7 cellular contexts compared by ENCODE assay signal in the genomic region with DNA sequence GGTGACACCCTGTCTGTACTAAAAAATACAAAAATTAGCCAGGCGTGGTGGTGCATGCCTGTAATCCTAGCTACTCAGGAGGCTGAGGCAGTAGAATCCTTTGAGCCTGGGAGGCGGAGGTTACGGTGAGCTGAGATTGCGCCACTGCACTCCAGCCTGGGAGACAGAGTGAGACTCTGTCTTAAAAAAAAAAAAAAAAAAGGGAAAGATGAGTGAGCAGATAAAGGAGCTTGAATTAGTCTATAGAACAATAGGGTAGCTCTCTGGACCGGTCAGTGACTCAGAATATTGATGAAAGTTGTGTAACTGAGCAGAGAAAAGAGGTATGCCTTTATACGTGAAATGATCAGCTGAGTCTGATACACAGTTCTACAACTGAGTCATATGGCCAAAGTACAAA.
DNase-seq lines count a peak whose midpoint lies in the region; ATAC-seq, FAIRE-seq and TF ChIP-seq lines count a peak whose summit lies in the region.
"Not testable (repeated sequence)": the region's sequence is repeated elsewhere in the genome, so short reads cannot be mapped to it uniquely, and the experiment has no call there.

No MANE protein-coding gene starts in this region.

- H3K9me3 ChIP-seq in RWPE2 (ENCODE audit: severe bottlenecking); HepG2 (ENCODE audit: low read length); sigmoid colon: not testable (repeated sequence)

- not testable (repeated sequence) for TF ChIP-seq CTCF in RWPE2 (IDR thresholded peaks at IDR 0.05; ENCODE audit: poor library complexity, severe bottlenecking); MCF 10A (IDR thresholded peaks at IDR 0.05; ENCODE audit: unreplicated experiment); epithelial cell of proximal tubule (conservative IDR thresholded peaks at IDR 0.05; ENCODE audit: low read depth, low read length); HepG2 (CRISPR knock-in tag; IDR thresholded peaks at IDR 0.05); sigmoid colon (IDR thresholded peaks at IDR 0.05)

- not testable (repeated sequence) for TF ChIP-seq POLR2A in HepG2 (IDR thresholded peaks at IDR 0.05; ENCODE audit: insufficient read depth in 1 of 2, low read depth in 2 of 2, low read length in 2 of 2); sigmoid colon (IDR thresholded peaks at IDR 0.05)

- intact Hi-C loops in MCF 10A (cut with micrococcal nuclease); HepG2 (cut with micrococcal nuclease; ENCODE audit: unreplicated experiment): not testable (repeated sequence)
- intact Hi-C loops in Right ventricle myocardium inferior (cut with DNase I) (loop anchor here (2.0 kb wide), 1 partner anchor 95 kb away; a partner anchor contains a TSS), sigmoid colon (cut with DNase I) (loop anchor here (5.0 kb wide), 1 partner anchor 95 kb away; a partner anchor contains a TSS)

- BruUV-seq in MCF 10A (replicated peaks; lab: Mats Ljungman, UMichigan); HepG2 (replicated peaks; lab: Mats Ljungman, UMichigan): not testable (repeated sequence)

- H3K4me1 ChIP-seq in RWPE2 (ENCODE audit: insufficient read depth, poor library complexity, severe bottlenecking) = peaks cover 12% of the 10 kb centered on the region
- H3K4me1 ChIP-seq in HepG2 (ENCODE audit: insufficient read depth, low read length) = not testable (repeated sequence)
- H3K4me1 ChIP-seq in sigmoid colon = peaks cover 0 to 60% (median 34%) of the 10 kb centered on the region in 4 donors

- TF ChIP-seq RAD21 in HepG2 (CRISPR knock-in tag; IDR thresholded peaks at IDR 0.05) = not testable (repeated sequence)

- H3K4me3 ChIP-seq in RWPE2 (ENCODE audit: severe bottlenecking); epithelial cell of proximal tubule (ENCODE audit: low read depth, low read length); HepG2 (replicated peaks in 1 of 3; ENCODE audit: insufficient read depth in 1 of 3, low read depth in 2 of 3, low read length in 3 of 3); sigmoid colon: not testable (repeated sequence)

- H3K27me3 Mint-ChIP-seq in MCF 10A (ENCODE audit: insufficient read depth, unreplicated experiment) = not testable (repeated sequence)

- not testable (repeated sequence) for H3K27me3 ChIP-seq in RWPE2 (ENCODE audit: insufficient read depth, poor library complexity, severe bottlenecking); HepG2 (ENCODE audit: control insufficient read depth in 1 of 2, insufficient read depth in 2 of 2, low read length in 2 of 2); sigmoid colon

- in situ Hi-C loops in HepG2 (cut with HindIII; ENCODE audit: extremely low pct_ligation_motif_present, low pct_unique_long_range_greater_than_20kb) = not testable (repeated sequence)

- H3K4me2 ChIP-seq in HepG2 (ENCODE audit: low read depth, low read length) = not testable (repeated sequence)

- H3K27ac Mint-ChIP-seq in MCF 10A (ENCODE audit: low read depth, unreplicated experiment) = peak overlapping the region; percentile 44

- peaks cover 65% of the 10 kb centered on the region for H3K36me3 ChIP-seq in RWPE2 (ENCODE audit: low read depth)
- H3K36me3 ChIP-seq in HepG2 (replicated peaks in 1 of 2; ENCODE audit: control insufficient read depth in 1 of 2, insufficient read depth in 2 of 2, low read length in 2 of 2); sigmoid colon: not testable (repeated sequence)

- not testable (repeated sequence) for H4K20me1 ChIP-seq in HepG2 (ENCODE audit: insufficient read depth, low read length)

- peaks cover 24% of the 10 kb centered on the region for H3K36me3 Mint-ChIP-seq in MCF 10A (ENCODE audit: insufficient read depth, unreplicated experiment)

- TF ChIP-seq EP300 in HepG2 (IDR thresholded peaks at IDR 0.05; ENCODE audit: low read depth in 2 of 2, low read length in 2 of 2) = peak in 1 of 2 experiments; percentile 56; a peak in 2 of 4 replicates
- not testable (repeated sequence) for TF ChIP-seq EP300 in HepG2 (CRISPR knock-in tag; IDR thresholded peaks at IDR 0.05; ENCODE audit: borderline replicate concordance); sigmoid colon (IDR thresholded peaks at IDR 0.05)

- CTCF ChIA-PET in MCF 10A (lab: Yijun Ruan, JAX) = interaction anchor here (0.6 to 0.8 kb wide), 4 partner anchors 9 to 862 kb away, joined by 3 to 4 read pairs (median 3); no protein-coding TSS in a partner anchor
- CTCF ChIA-PET in HepG2 (lab: Yijun Ruan, JAX; ENCODE audit: low intra/inter-chr PET ratio, low total read pairs) = not testable (repeated sequence)

- H3K9me3 Mint-ChIP-seq in MCF 10A (ENCODE audit: unreplicated experiment) = not testable (repeated sequence)

- not testable (repeated sequence) for H3K79me2 ChIP-seq in HepG2 (ENCODE audit: insufficient read depth, low read length)

- H3K9ac ChIP-seq in HepG2 (ENCODE audit: insufficient read depth, low read depth, low read length) = not testable (repeated sequence)

- FAIRE-seq in HepG2 (lab: Jason Lieb, UNC) = not testable (repeated sequence)

- not testable (repeated sequence) for H2AFZ ChIP-seq in HepG2 (ENCODE audit: low read length)

- POLR2A ChIA-PET in MCF 10A (lab: Yijun Ruan, JAX) = interaction anchor here (0.6 to 1.4 kb wide), 3 partner anchors 31 to 266 kb away, joined by 3 to 4 read pairs (median 3); no protein-coding TSS in a partner anchor
- POLR2A ChIA-PET in HepG2 (lab: Yijun Ruan, JAX) = not testable (repeated sequence)

- ATAC-seq in RWPE2 (ENCODE audit: low read depth) = peak; percentile 78
- peak; percentile 31 for ATAC-seq in Right ventricle myocardium inferior
- ATAC-seq in HepG2 = peak; percentile 77

- DNase-seq in HPDE6-E6E7 (ENCODE audit: extremely low spot score) = peak; percentile 31
- not testable (repeated sequence) for DNase-seq in RWPE2 (ENCODE audit: low spot score); Right ventricle myocardium inferior (ENCODE audit: missing footprints); sigmoid colon
- DNase-seq in MCF 10A (ENCODE audit: unreplicated experiment) = peak; percentile 66
- DNase-seq in epithelial cell of proximal tubule (ENCODE audit: low read depth) = peak; percentile 70
- DNase-seq in HepG2 (ENCODE audit: low spot score) = peak; percentile 61

- H3K4me1 Mint-ChIP-seq in MCF 10A (ENCODE audit: insufficient read depth, unreplicated experiment) = peaks cover 12% of the 10 kb centered on the region

- WGBS in HepG2 (ENCODE audit: low lambda C conversion rate) = 65% methylated on average over 6 of the region's 6 CpGs
- 93 to 94% methylated on average over 6 of the region's 6 CpGs for WGBS in sigmoid colon, 2 donors

- H3K4me3 Mint-ChIP-seq in MCF 10A (ENCODE audit: unreplicated experiment) = not testable (repeated sequence)

- H3K27ac ChIP-seq in RWPE2 (ENCODE audit: poor library complexity, severe bottlenecking); HepG2 (ENCODE audit: extremely low read length, insufficient read depth, low read length): not testable (repeated sequence)
- H3K27ac ChIP-seq in sigmoid colon = peak overlapping the region; percentile 47 to 83 (median 76)

TF ChIP-seq in HepG2, 621 proteins besides CTCF, POLR2A, EP300 and RAD21 (continues in another document):
- TF ChIP-seq, protein P1, sequence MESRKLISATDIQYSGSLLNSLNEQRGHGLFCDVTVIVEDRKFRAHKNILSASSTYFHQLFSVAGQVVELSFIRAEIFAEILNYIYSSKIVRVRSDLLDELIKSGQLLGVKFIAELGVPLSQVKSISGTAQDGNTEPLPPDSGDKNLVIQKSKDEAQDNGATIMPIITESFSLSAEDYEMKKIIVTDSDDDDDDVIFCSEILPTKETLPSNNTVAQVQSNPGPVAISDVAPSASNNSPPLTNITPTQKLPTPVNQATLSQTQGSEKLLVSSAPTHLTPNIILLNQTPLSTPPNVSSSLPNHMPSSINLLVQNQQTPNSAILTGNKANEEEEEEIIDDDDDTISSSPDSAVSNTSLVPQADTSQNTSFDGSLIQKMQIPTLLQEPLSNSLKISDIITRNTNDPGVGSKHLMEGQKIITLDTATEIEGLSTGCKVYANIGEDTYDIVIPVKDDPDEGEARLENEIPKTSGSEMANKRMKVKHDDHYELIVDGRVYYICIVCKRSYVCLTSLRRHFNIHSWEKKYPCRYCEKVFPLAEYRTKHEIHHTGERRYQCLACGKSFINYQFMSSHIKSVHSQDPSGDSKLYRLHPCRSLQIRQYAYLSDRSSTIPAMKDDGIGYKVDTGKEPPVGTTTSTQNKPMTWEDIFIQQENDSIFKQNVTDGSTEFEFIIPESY (CRISPR knock-in tag; IDR thresholded peaks at IDR 0.05) = peak; percentile 95
- peak; percentile 45; the same call in 1 of the 2 replicates for TF ChIP-seq CEBPB (IDR thresholded peaks at IDR 0.05; ENCODE audit: borderline replicate concordance, low read depth, low read length)
- 0 out of 2 replicates have a peak, but pooled peaks have one; percentile 53 for TF ChIP-seq RCOR2 (CRISPR knock-in tag; IDR thresholded peaks at IDR 0.05)
- TF ChIP-seq SOX5 (CRISPR knock-in tag; IDR thresholded peaks at IDR 0.05; ENCODE audit: borderline replicate concordance) = peak; percentile 83
- TF ChIP-seq ZNF460 (CRISPR knock-in tag; IDR thresholded peaks at IDR 0.05; ENCODE audit: borderline replicate concordance) = peak; percentile 80; the same call in 1 of the 2 replicates
- peak; percentile 67 for TF ChIP-seq CEBPG (CRISPR knock-in tag; IDR thresholded peaks at IDR 0.05)
- TF ChIP-seq, protein P2, sequence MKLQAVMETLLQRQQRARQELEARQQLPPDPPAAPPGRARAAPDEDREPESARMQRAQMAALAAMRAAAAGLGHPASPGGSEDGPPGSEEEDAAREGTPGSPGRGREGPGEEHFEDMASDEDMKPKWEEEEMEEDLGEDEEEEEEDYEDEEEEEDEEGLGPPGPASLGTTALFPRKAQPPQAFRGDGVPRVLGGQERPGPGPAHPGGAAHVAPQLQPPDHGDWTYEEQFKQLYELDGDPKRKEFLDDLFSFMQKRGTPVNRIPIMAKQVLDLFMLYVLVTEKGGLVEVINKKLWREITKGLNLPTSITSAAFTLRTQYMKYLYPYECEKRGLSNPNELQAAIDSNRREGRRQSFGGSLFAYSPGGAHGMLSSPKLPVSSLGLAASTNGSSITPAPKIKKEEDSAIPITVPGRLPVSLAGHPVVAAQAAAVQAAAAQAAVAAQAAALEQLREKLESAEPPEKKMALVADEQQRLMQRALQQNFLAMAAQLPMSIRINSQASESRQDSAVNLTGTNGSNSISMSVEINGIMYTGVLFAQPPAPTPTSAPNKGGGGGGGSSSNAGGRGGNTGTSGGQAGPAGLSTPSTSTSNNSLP (IDR thresholded peaks at IDR 0.05; ENCODE audit: low read depth, low read length) = peak; percentile 50; the same call in 1 of the 2 replicates
- peak; percentile 75; the same call in 1 of the 2 replicates for TF ChIP-seq SOX13 (IDR thresholded peaks at IDR 0.05)
- peak in 1 of 2 experiments; percentile 74; a peak in 2 of 4 replicates for TF ChIP-seq SOX13 (CRISPR knock-in tag; conservative IDR thresholded peaks at IDR 0.05 in 1 of 2, IDR thresholded peaks at IDR 0.05 in 1 of 2)
